In genomic region chr6:156796627-156797026, GRCh38 we compare ENCODE assay signal across 23 cellular contexts. TPM values are rescaled to one million over a fixed set of nuclear protein-coding genes. Genes with fewer than 3 reads are reported as not detected.
DNase-seq lines count a peak whose midpoint lies in the region; ATAC-seq and TF ChIP-seq lines count a peak whose summit lies in the region.
"Had no signal": no experiment of that assay in that cellular context is flagged by ENCODE, and none has a peak within 500 bp of the region (broad histone marks: within the 10 kb centered on the region; RNA-seq: fewer than 3 reads in every experiment).

No MANE protein-coding gene starts in this region.

- peaks cover 88% of the 10 kb centered on the region for H3K79me2 ChIP-seq in PC-9 (ENCODE audit: low read depth)

- no peaks in the 10 kb centered on the region for H3K27me3 Mint-ChIP-seq in activated T-cell treated with anti-CD3 and anti-CD28 coated beads, Interleukin-2, amount 50 U/mL, for 72 hours (ENCODE audit: low read depth)
- no peaks in the 10 kb centered on the region for H3K27me3 Mint-ChIP-seq in activated T-helper 2 cell treated with anti-CD3 and anti-CD28 coated beads, Interferon-gamma antibody, Interleukin-2, Interleukin-4, amounts not matched to agents 10 μg/mL and 5 μg/mL and 100 μg/mL, durations not matched to agents 14 hours and 24 hours and 36 hours (ENCODE audit: low read depth)

- peaks cover 53% of the 10 kb centered on the region for H3K4me1 Mint-ChIP-seq in activated T-cell treated with anti-CD3 and anti-CD28 coated beads, Interleukin-2, amount 50 U/mL, for 72 hours (ENCODE audit: low read depth)
- H3K4me1 Mint-ChIP-seq in activated T-helper 2 cell treated with anti-CD3 and anti-CD28 coated beads, Interferon-gamma antibody, Interleukin-2, Interleukin-4, amounts not matched to agents 10 μg/mL and 5 μg/mL and 100 μg/mL, durations not matched to agents 14 hours and 24 hours and 36 hours (ENCODE audit: low read depth), result peaks cover 20% of the 10 kb centered on the region
- H3K4me1 Mint-ChIP-seq in stimulated activated effector memory CD8-positive, alpha-beta T cell treated with anti-CD3 and anti-CD28 coated beads, Interleukin-12 subunit alpha, Interleukin-12 subunit beta, amount 100 ng/mL, for 72 hours, result peaks cover 63% of the 10 kb centered on the region

- H3K4me2 ChIP-seq in mesenchymal stem cell (ENCODE audit: low read length, poor library complexity, severe bottlenecking) (no peak overlapping the region), PC-9 (no peak overlapping the region)

- no peak overlapping the region for H2BK12ac ChIP-seq in mesenchymal stem cell (ENCODE audit: low read length in 2 of 2)

- no peak overlapping the region for H2AK5ac ChIP-seq in mesenchymal stem cell (ENCODE audit: low read length, severe bottlenecking)

- H3K36me3 Mint-ChIP-seq in activated T-cell treated with anti-CD3 and anti-CD28 coated beads, Interleukin-2, amount 50 U/mL, for 72 hours (ENCODE audit: insufficient read depth in 2 of 2), result peaks cover 0 to 3% of the 10 kb centered on the region in 2 donors
- H3K36me3 Mint-ChIP-seq in activated T-helper 2 cell treated with anti-CD3 and anti-CD28 coated beads, Interferon-gamma antibody, Interleukin-2, Interleukin-4, amounts not matched to agents 10 μg/mL and 5 μg/mL and 100 μg/mL, durations not matched to agents 14 hours and 24 hours and 36 hours (ENCODE audit: low read depth), result peaks cover 2% of the 10 kb centered on the region
- H3K36me3 Mint-ChIP-seq in stimulated activated effector memory CD8-positive, alpha-beta T cell treated with anti-CD3 and anti-CD28 coated beads, Interleukin-12 subunit alpha, Interleukin-12 subunit beta, amount 100 ng/mL, for 72 hours, result no peaks in the 10 kb centered on the region

- no peak overlapping the region for H4K91ac ChIP-seq in mesenchymal stem cell (ENCODE audit: low read length)

- H4K8ac ChIP-seq in mesenchymal stem cell (ENCODE audit: low read length), result peak overlapping the region; percentile 24

- H2AFZ ChIP-seq in mesenchymal stem cell (ENCODE audit: low read depth, low read length) (no peak overlapping the region), PC-9 (no peak overlapping the region)

- peaks cover 15% of the 10 kb centered on the region for H3K4me1 ChIP-seq in mesenchymal stem cell (ENCODE audit: control insufficient read depth, insufficient read depth, low read depth, low read length)
- H3K4me1 ChIP-seq in PC-9 (replicated peaks; ENCODE audit: insufficient read depth), result 0 out of 2 replicates have a peak, but pooled peaks cover 5% of the 10 kb centered on the region
- H3K4me1 ChIP-seq: Caco-2, colonic mucosa had no signal

- no peaks in the 10 kb centered on the region for H3K9me3 Mint-ChIP-seq in activated T-cell treated with anti-CD3 and anti-CD28 coated beads, Interleukin-2, amount 50 U/mL, for 72 hours
- no peaks in the 10 kb centered on the region for H3K9me3 Mint-ChIP-seq in activated T-helper 2 cell treated with anti-CD3 and anti-CD28 coated beads, Interferon-gamma antibody, Interleukin-2, Interleukin-4, amounts not matched to agents 10 μg/mL and 5 μg/mL and 100 μg/mL, durations not matched to agents 14 hours and 24 hours and 36 hours
- H3K9me3 Mint-ChIP-seq in stimulated activated effector memory CD8-positive, alpha-beta T cell treated with anti-CD3 and anti-CD28 coated beads, Interleukin-12 subunit alpha, Interleukin-12 subunit beta, amount 100 ng/mL, for 72 hours, result no peaks in the 10 kb centered on the region
- H3K9me3 Mint-ChIP-seq: activated T-helper 1 cell treated with anti-CD3 and anti-CD28 coated beads, Interleukin-12 subunit alpha, Interleukin-12 subunit beta, Interleukin-2, Interleukin-4 antibody, amounts not matched to agents 30 ng/mL and 10 ng/mL and 1 ng/mL, durations not matched to agents 14 hours and 24 hours and 36 hours had no signal

- no peak for TF ChIP-seq CTCF in PC-9 (conservative IDR thresholded peaks at IDR 0.05)

- peaks cover 11% of the 10 kb centered on the region for H4K20me1 ChIP-seq in PC-9 (ENCODE audit: insufficient read depth)

- H3K9me2 ChIP-seq in PC-9 (ENCODE audit: insufficient read depth), result no peaks in the 10 kb centered on the region
- H3K9me2 ChIP-seq: SK-N-SH had no signal

- H2BK120ac ChIP-seq in mesenchymal stem cell (ENCODE audit: low read depth, low read length), result no peak overlapping the region

- POLR2A ChIA-PET in PC-9 (lab: Charles Lee; ENCODE audit: unreplicated experiment), result no interaction called here

- no peak overlapping the region for H3K18ac ChIP-seq in mesenchymal stem cell (ENCODE audit: low read depth in 1 of 2, low read length in 2 of 2)

- no peak overlapping the region for H3K4me3 Mint-ChIP-seq in activated T-cell treated with anti-CD3 and anti-CD28 coated beads, Interleukin-2, amount 50 U/mL, for 72 hours
- H3K4me3 Mint-ChIP-seq in activated T-helper 2 cell treated with anti-CD3 and anti-CD28 coated beads, Interferon-gamma antibody, Interleukin-2, Interleukin-4, amounts not matched to agents 10 μg/mL and 5 μg/mL and 100 μg/mL, durations not matched to agents 14 hours and 24 hours and 36 hours (ENCODE audit: low read depth), result no peak overlapping the region
- H3K4me3 Mint-ChIP-seq in stimulated activated effector memory CD8-positive, alpha-beta T cell treated with anti-CD3 and anti-CD28 coated beads, Interleukin-12 subunit alpha, Interleukin-12 subunit beta, amount 100 ng/mL, for 72 hours, result peak overlapping the region; percentile 67
- H3K4me3 Mint-ChIP-seq: activated T-helper 1 cell treated with anti-CD3 and anti-CD28 coated beads, Interleukin-12 subunit alpha, Interleukin-12 subunit beta, Interleukin-2, Interleukin-4 antibody, amounts not matched to agents 30 ng/mL and 10 ng/mL and 1 ng/mL, durations not matched to agents 14 hours and 24 hours and 36 hours had no signal

- no peak overlapping the region for H2BK15ac ChIP-seq in mesenchymal stem cell (ENCODE audit: low read depth, poor library complexity, severe bottlenecking)

- peak in 1 of 2 donors; percentile 10 for ATAC-seq in activated T-cell treated with anti-CD3 and anti-CD28 coated beads, Interleukin-2, amount 50 U/mL, for 72 hours (replicated peaks in 1 of 2)
- no peak for ATAC-seq in stimulated activated effector memory CD8-positive, alpha-beta T cell treated with anti-CD3 and anti-CD28 coated beads, Interleukin-12 subunit alpha, Interleukin-12 subunit beta, amount 100 ng/mL, for 72 hours
- ATAC-seq: body of pancreas, gastroesophageal sphincter had no signal

- H3K27me3 ChIP-seq in mesenchymal stem cell (ENCODE audit: control insufficient read depth in 1 of 2, insufficient read depth in 1 of 2, low read length in 2 of 2) (no peaks in the 10 kb centered on the region), PC-9 (ENCODE audit: insufficient read depth, low read depth) (no peaks in the 10 kb centered on the region)
- H3K27me3 ChIP-seq: body of pancreas, colonic mucosa, gastroesophageal sphincter, right atrium auricular region, uterus had no signal

- H3K79me1 ChIP-seq in mesenchymal stem cell (replicated peaks; ENCODE audit: low read length, poor library complexity, severe bottlenecking), result peaks cover 19% of the 10 kb centered on the region

- 95% methylated on average over 3 of the region's 3 CpGs for WGBS in mesenchymal stem cell

- no peak overlapping the region for H3K14ac ChIP-seq in mesenchymal stem cell (ENCODE audit: low read length in 2 of 2)

- H3K36me3 ChIP-seq in mesenchymal stem cell (ENCODE audit: control insufficient read depth in 1 of 2, insufficient read depth in 2 of 2, low read depth in 1 of 2, low read length in 2 of 2) (peaks cover 0 to 9% of the 10 kb centered on the region in 2 experiments), PC-9 (ENCODE audit: low read depth) (no peaks in the 10 kb centered on the region)
- H3K36me3 ChIP-seq: colonic mucosa, gastroesophageal sphincter, right atrium auricular region, uterus, WERI-Rb-1 had no signal

- no peak overlapping the region for H3K4me3 ChIP-seq in mesenchymal stem cell (ENCODE audit: insufficient read depth in 1 of 2, low read depth in 1 of 2, low read length in 2 of 2)
- H3K4me3 ChIP-seq in PC-9, result no peak overlapping the region
- H3K4me3 ChIP-seq: body of pancreas, colonic mucosa, right atrium auricular region, uterus had no signal

- BruUV-seq in PC-9 (replicated peaks; lab: Mats Ljungman, UMichigan), result no TSS peak

- H2BK5ac ChIP-seq in mesenchymal stem cell (ENCODE audit: low read depth, low read length, poor library complexity, severe bottlenecking), result no peak overlapping the region

- H3K9me3 ChIP-seq in mesenchymal stem cell (ENCODE audit: control insufficient read depth, low read length) (no peaks in the 10 kb centered on the region), PC-9 (ENCODE audit: insufficient read depth, low read depth) (no peaks in the 10 kb centered on the region)
- H3K9me3 ChIP-seq: body of pancreas, Caco-2, colonic mucosa, gastroesophageal sphincter, right atrium auricular region, SK-N-SH, uterus had no signal

- H3K27ac Mint-ChIP-seq in activated T-cell treated with anti-CD3 and anti-CD28 coated beads, Interleukin-2, amount 50 U/mL, for 72 hours, result peak overlapping the region; percentile 80
- H3K27ac Mint-ChIP-seq in activated T-helper 2 cell treated with anti-CD3 and anti-CD28 coated beads, Interferon-gamma antibody, Interleukin-2, Interleukin-4, amounts not matched to agents 10 μg/mL and 5 μg/mL and 100 μg/mL, durations not matched to agents 14 hours and 24 hours and 36 hours, result peak overlapping the region; percentile 33
- H3K27ac Mint-ChIP-seq in stimulated activated effector memory CD8-positive, alpha-beta T cell treated with anti-CD3 and anti-CD28 coated beads, Interleukin-12 subunit alpha, Interleukin-12 subunit beta, amount 100 ng/mL, for 72 hours, result peak overlapping the region; percentile 92
- H3K27ac Mint-ChIP-seq: activated T-helper 1 cell treated with anti-CD3 and anti-CD28 coated beads, Interleukin-12 subunit alpha, Interleukin-12 subunit beta, Interleukin-2, Interleukin-4 antibody, amounts not matched to agents 30 ng/mL and 10 ng/mL and 1 ng/mL, durations not matched to agents 14 hours and 24 hours and 36 hours had no signal

- peak overlapping the region; percentile 56 for H3K9ac ChIP-seq in mesenchymal stem cell (ENCODE audit: low read length)
- H3K9ac ChIP-seq: SK-N-SH had no signal

- no peak for DNase-seq in activated T-cell treated with anti-CD3 and anti-CD28 coated beads, Interleukin-2, amount 50 U/mL, for 72 hours
- no peak for DNase-seq in activated T-cell treated with anti-CD3 and anti-CD28 coated beads, Interleukin-2, amount 50 U/mL, for 1 hour
- DNase-seq in activated T-helper 2 cell treated with anti-CD3 and anti-CD28 coated beads, Interferon-gamma antibody, Interleukin-2, Interleukin-4, amounts not matched to agents 10 μg/mL and 5 μg/mL and 100 μg/mL, durations not matched to agents 14 hours and 24 hours and 36 hours (ENCODE audit: low spot score), result no peak
- DNase-seq in mesenchymal stem cell (no peak), NCI-H82 treated with DMSO at 0.1 percent for 48 hours (lab: John Stamatoyannopoulos, UW; ENCODE audit: unreplicated experiment) (no peak), HK-2 (ENCODE audit: unreplicated experiment) (no peak), PC-9 (no peak)
- no peak for DNase-seq in stimulated activated effector memory CD8-positive, alpha-beta T cell treated with anti-CD3 and anti-CD28 coated beads, Interleukin-12 subunit alpha, Interleukin-12 subunit beta, amount 100 ng/mL, for 72 hours (ENCODE audit: low spot score in 2 of 2)
- DNase-seq: activated CD8-positive, alpha-beta memory T cell treated with anti-CD3 and anti-CD28 coated beads for 24 hours; body of pancreas; Caco-2; colonic mucosa; hypothalamus; KBM-7; NCI-H146; NCI-H510A treated with DMSO at 0.1 percent for 48 hours; RPMI8226; SK-N-SH; uterus; WERI-Rb-1 had no signal

- peak overlapping the region in 1 of 2 experiments; percentile 49 for H3K23ac ChIP-seq in mesenchymal stem cell (ENCODE audit: low read length in 2 of 2)

- CTCF ChIA-PET in PC-9 (lab: Charles Lee), result no interaction called here

- intact Hi-C loops in activated T-helper 2 cell treated with anti-CD3 and anti-CD28 coated beads, Interferon-gamma antibody, Interleukin-2, Interleukin-4, amounts not matched to agents 10 μg/mL and 5 μg/mL and 100 μg/mL, durations not matched to agents 14 hours and 24 hours and 36 hours (cut with micrococcal nuclease), result no loop called here
- intact Hi-C loops in PC-9 (cut with micrococcal nuclease; ENCODE audit: unreplicated experiment), result no loop called here

- no peak overlapping the region for H3K4ac ChIP-seq in mesenchymal stem cell (ENCODE audit: low read depth in 1 of 2, low read length in 2 of 2)

- no peaks in the 10 kb centered on the region for H3F3A ChIP-seq in PC-9 (ENCODE audit: insufficient read depth, low read depth)

- H3K27ac ChIP-seq in mesenchymal stem cell (ENCODE audit: low read length, poor library complexity, severe bottlenecking) (no peak overlapping the region), PC-9 (no peak overlapping the region)
- H3K27ac ChIP-seq: body of pancreas, colonic mucosa, gastroesophageal sphincter, right atrium auricular region, WERI-Rb-1 had no signal

RNA-seq across cellular contexts. Expression of gene ARID1B, which starts 19.4 kb away (rescaled TPM):
- 10 to 100 TPM; 62.9 to 71.6 TPM for total RNA-seq in activated T-cell treated with anti-CD3 and anti-CD28 coated beads, Interleukin-2, amount 50 U/mL, for 72 hours
- 65.6 and 66.3 TPM in 2 replicates for total RNA-seq in activated T-helper 2 cell treated with anti-CD3 and anti-CD28 coated beads, Interferon-gamma antibody, Interleukin-2, Interleukin-4, amounts not matched to agents 10 μg/mL and 5 μg/mL and 100 μg/mL, durations not matched to agents 14 hours and 24 hours and 36 hours
- polyA plus RNA-seq in mesenchymal stem cell (2013, experiment 1 of 2), result 32.3 TPM
- 31.6 TPM for polyA plus RNA-seq in mesenchymal stem cell (2013, experiment 2 of 2)
- total RNA-seq in PC-9 (2021), result 38.8 and 42.8 TPM in 2 replicates

Comparison
In these comparisons a context has a peak if more than half of its experiments do, and no peak if none do; other contexts are left out.
1. H3K27ac Mint-ChIP-seq: peak in every context shown above with its lines; median percentile 92 in stimulated activated effector memory CD8-positive, alpha-beta T cell treated with anti-CD3 and anti-CD28 coated beads, Interleukin-12 subunit alpha, Interleukin-12 subunit beta, amount 100 ng/mL, for 72 hours; 80 in activated T-cell treated with anti-CD3 and anti-CD28 coated beads, Interleukin-2, amount 50 U/mL, for 72 hours; 33 in activated T-helper 2 cell treated with anti-CD3 and anti-CD28 coated beads, Interferon-gamma antibody, Interleukin-2, Interleukin-4, amounts not matched to agents 10 μg/mL and 5 μg/mL and 100 μg/mL, durations not matched to agents 14 hours and 24 hours and 36 hours.